Comparison of ENCODE assay signal across 15 cellular contexts in the genomic region with DNA sequence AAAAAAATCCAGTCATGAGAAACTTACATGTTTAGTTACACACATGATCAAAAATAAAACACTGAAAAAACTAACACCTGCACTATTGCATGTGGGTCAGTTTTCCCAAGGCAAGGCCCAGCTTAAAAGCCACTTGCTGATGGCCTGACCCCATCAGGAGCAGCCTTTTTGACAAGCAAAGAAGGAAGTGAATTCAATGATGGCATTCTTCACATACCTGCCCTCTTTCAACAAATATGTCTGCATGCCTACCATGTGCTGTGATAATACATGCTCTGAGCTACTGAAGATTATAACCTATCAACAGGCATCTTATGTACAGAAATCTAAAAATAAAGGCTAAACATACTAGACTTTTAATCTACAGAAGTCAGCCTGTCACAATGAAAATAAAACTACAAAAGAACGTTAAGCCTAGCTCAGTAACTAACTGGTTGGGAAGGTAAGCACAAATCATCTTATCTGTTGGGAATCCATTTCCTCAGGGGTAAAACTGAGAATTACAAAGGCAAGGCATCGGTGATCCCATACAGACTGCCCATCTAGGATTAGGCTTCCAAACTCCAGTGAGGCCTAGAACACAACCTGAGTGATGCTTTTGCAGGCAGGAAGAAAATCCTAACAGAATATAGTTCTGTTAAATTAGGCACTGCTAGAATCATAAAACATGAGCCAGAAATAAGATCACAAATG. TPM values are rescaled to one million over a fixed set of nuclear protein-coding genes. Genes with fewer than 3 reads are reported as not detected.
A peak's percentile ranks its signal among the peaks of the same experiment; 100 is the strongest.
DNase-seq lines count a peak whose midpoint lies in the region; ATAC-seq and TF ChIP-seq lines count a peak whose summit lies in the region.
"Had no signal": no experiment of that assay in that cellular context is flagged by ENCODE, and none has a peak within 500 bp of the region (broad histone marks: within the 10 kb centered on the region; RNA-seq: fewer than 3 reads in every experiment).

No MANE protein-coding gene starts in this region.

- H3K27me3 ChIP-seq in cardiac muscle cell (no peaks in the 10 kb centered on the region), right atrium auricular region (no peaks in the 10 kb centered on the region), aorta (ENCODE audit: control insufficient read depth in 1 of 2, insufficient read depth in 2 of 2, low read length in 1 of 2) (no peaks in the 10 kb centered on the region)
- H3K27me3 ChIP-seq in CD4-positive, alpha-beta T cell (ENCODE audit: control insufficient read depth, insufficient read depth, low read length) = no peaks in the 10 kb centered on the region

- H3K36me3 Mint-ChIP-seq in progenitor cell of endocrine pancreas (ENCODE audit: insufficient read depth) = no peaks in the 10 kb centered on the region
- no peaks in the 10 kb centered on the region for H3K36me3 Mint-ChIP-seq in CD4-positive, alpha-beta T cell (ENCODE audit: low read depth)
- H3K36me3 Mint-ChIP-seq in CD14-positive monocyte = peaks cover 9 to 17% of the 10 kb centered on the region in 2 donors

- CTCF ChIA-PET in CD4-positive, alpha-beta T cell (lab: Charles Lee) = no interaction called here

- H3K4me1 ChIP-seq in cardiac muscle cell (ENCODE audit: low read depth) (peaks cover 5% of the 10 kb centered on the region), right atrium auricular region (peaks cover 0 to 75% of the 10 kb centered on the region in 2 donors), aorta (ENCODE audit: control insufficient read depth in 1 of 2, insufficient read depth in 2 of 2, low read length in 2 of 2) (peaks cover 15 to 18% of the 10 kb centered on the region in 2 donors)

- POLR2A ChIA-PET in CD4-positive, alpha-beta T cell (lab: Charles Lee) = interaction anchor here (0.6 kb wide), 2 partner anchors 59 to 83 kb away, joined by 3 read pairs; no protein-coding TSS in a partner anchor

- H3K27me3 Mint-ChIP-seq in progenitor cell of endocrine pancreas (no peaks in the 10 kb centered on the region), CD14-positive monocyte (ENCODE audit: low read depth in 3 of 3) (no peaks in the 10 kb centered on the region)
- H3K27me3 Mint-ChIP-seq in CD4-positive, alpha-beta T cell = no peaks in the 10 kb centered on the region
- H3K27me3 Mint-ChIP-seq: stimulated activated naive CD8-positive, alpha-beta T cell treated with anti-CD3 and anti-CD28 coated beads, Interleukin-15, Interleukin-2, amounts not matched to agents 100 ng/mL and 50 ng/mL, for 24 hours had no signal

- DNase-seq in cardiac muscle cell (ENCODE audit: low read depth in 1 of 2, low spot score in 1 of 2) = peak in 1 of 2 donors; percentile 53
- no peak for DNase-seq in Right ventricle myocardium inferior (ENCODE audit: missing footprints)
- DNase-seq in right atrium auricular region (ENCODE audit: low spot score) = no peak
- no peak for DNase-seq in progenitor cell of endocrine pancreas (ENCODE audit: low spot score, unreplicated experiment)
- no peak for DNase-seq in aorta
- no peak for DNase-seq in CD4-positive, alpha-beta T cell
- DNase-seq in posterior cingulate gyrus = no peak
- DNase-seq in CD14-positive monocyte (ENCODE audit: low spot score) = no peak
- DNase-seq: activated CD8-positive, alpha-beta memory T cell treated with anti-CD3 and anti-CD28 coated beads for 24 hours; activated gamma-delta T cell treated with Interleukin-2 at 50 U/mL for 16 hours; HFFc6; NCI-H146; NCI-H748 treated with DMSO at 0.1 percent for 48 hours had no signal

- H3K27ac ChIP-seq in cardiac muscle cell (peak overlapping the region; percentile 83), right atrium auricular region (peak overlapping the region; percentile 67 to 93), aorta (ENCODE audit: low read depth in 1 of 2, low read length in 2 of 2) (peak overlapping the region; percentile 51 to 96)
- no peak overlapping the region for H3K27ac ChIP-seq in CD4-positive, alpha-beta T cell (ENCODE audit: low read depth, low read length)
- H3K27ac ChIP-seq: KMS-11 had no signal

- H3K36me3 ChIP-seq in cardiac muscle cell = no peaks in the 10 kb centered on the region
- no peaks in the 10 kb centered on the region for H3K36me3 ChIP-seq in right atrium auricular region
- peaks cover 0 to 3% of the 10 kb centered on the region in 2 donors for H3K36me3 ChIP-seq in aorta (ENCODE audit: control insufficient read depth in 1 of 2, insufficient read depth in 2 of 2, low read length in 1 of 2)

- H3K4me3 Mint-ChIP-seq in progenitor cell of endocrine pancreas (ENCODE audit: low read depth) = no peak overlapping the region
- H3K4me3 Mint-ChIP-seq in CD4-positive, alpha-beta T cell = no peak overlapping the region
- no peak overlapping the region for H3K4me3 Mint-ChIP-seq in CD14-positive monocyte
- H3K4me3 Mint-ChIP-seq: HFFc6; stimulated activated naive CD8-positive, alpha-beta T cell treated with anti-CD3 and anti-CD28 coated beads, Interleukin-15, Interleukin-2, amounts not matched to agents 100 ng/mL and 50 ng/mL, for 24 hours had no signal

- no peak for ATAC-seq in Right ventricle myocardium inferior
- ATAC-seq in aorta (ENCODE audit: low FRiP score) = no peak
- ATAC-seq in CD4-positive, alpha-beta T cell (ENCODE audit: poor library complexity) = no peak

- WGBS in aorta, 2 donors = 39 to 42% methylated on average over 2 of the region's 2 CpGs

- H3K9me3 Mint-ChIP-seq in progenitor cell of endocrine pancreas (ENCODE audit: low read depth) (no peaks in the 10 kb centered on the region), CD14-positive monocyte (no peaks in the 10 kb centered on the region)
- no peaks in the 10 kb centered on the region for H3K9me3 Mint-ChIP-seq in CD4-positive, alpha-beta T cell
- H3K9me3 Mint-ChIP-seq: stimulated activated naive CD8-positive, alpha-beta T cell treated with anti-CD3 and anti-CD28 coated beads, Interleukin-15, Interleukin-2, amounts not matched to agents 100 ng/mL and 50 ng/mL, for 24 hours had no signal

- H3K4me3 ChIP-seq in cardiac muscle cell = no peak overlapping the region
- H3K4me3 ChIP-seq in right atrium auricular region = no peak overlapping the region
- H3K4me3 ChIP-seq in aorta (ENCODE audit: low read length in 2 of 2) = no peak overlapping the region

- intact Hi-C loops in Right ventricle myocardium inferior (cut with DNase I) = no loop called here
- intact Hi-C loops in aorta (cut with DNase I) = no loop called here
- intact Hi-C loops in CD4-positive, alpha-beta T cell (cut with DNase I, micrococcal nuclease) = no loop called here
- intact Hi-C loops in posterior cingulate gyrus (cut with DNase I) = no loop called here
- intact Hi-C loops in CD14-positive monocyte (cut with micrococcal nuclease) = no loop called here

- H3K4me1 Mint-ChIP-seq in progenitor cell of endocrine pancreas (ENCODE audit: low read depth) (peaks cover 16% of the 10 kb centered on the region), CD14-positive monocyte (peaks cover 36% of the 10 kb centered on the region)
- no peaks in the 10 kb centered on the region for H3K4me1 Mint-ChIP-seq in CD4-positive, alpha-beta T cell (ENCODE audit: low read depth)

- H3K27ac Mint-ChIP-seq in progenitor cell of endocrine pancreas (peak overlapping the region; percentile 91), CD14-positive monocyte (no peak overlapping the region)
- H3K27ac Mint-ChIP-seq in CD4-positive, alpha-beta T cell = no peak overlapping the region
- H3K27ac Mint-ChIP-seq: stimulated activated naive CD8-positive, alpha-beta T cell treated with anti-CD3 and anti-CD28 coated beads, Interleukin-15, Interleukin-2, amounts not matched to agents 100 ng/mL and 50 ng/mL, for 24 hours had no signal

- TF ChIP-seq CTCF in cardiac muscle cell (IDR thresholded peaks at IDR 0.05; ENCODE audit: low read depth, low read length) = no peak
- TF ChIP-seq CTCF in right atrium auricular region (IDR thresholded peaks at IDR 0.05) = no peak
- TF ChIP-seq CTCF in progenitor cell of endocrine pancreas (IDR thresholded peaks at IDR 0.05; ENCODE audit: unreplicated experiment) = no peak
- TF ChIP-seq CTCF in CD4-positive, alpha-beta T cell (IDR thresholded peaks at IDR 0.05) = no peak
- TF ChIP-seq CTCF in CD14-positive monocyte (IDR thresholded peaks at IDR 0.05) = no peak

- H3K9me3 ChIP-seq in cardiac muscle cell (ENCODE audit: low read depth) = no peaks in the 10 kb centered on the region
- H3K9me3 ChIP-seq in right atrium auricular region = no peaks in the 10 kb centered on the region
- no peaks in the 10 kb centered on the region for H3K9me3 ChIP-seq in aorta (ENCODE audit: control insufficient read depth, low read length)
- no peaks in the 10 kb centered on the region for H3K9me3 ChIP-seq in CD4-positive, alpha-beta T cell (ENCODE audit: control insufficient read depth, low read length)

RNA-seq across cellular contexts. Expression of a gene that starts 14.5 kb away (rescaled TPM):
- total RNA-seq in cardiac muscle cell (25.0 and 25.9 TPM in 2 replicates), Right ventricle myocardium inferior (121 TPM), right atrium auricular region (100 to 1,000 TPM; 114 to 120 TPM), progenitor cell of endocrine pancreas (110 and 116 TPM in 2 replicates), aorta (100 to 1,000 TPM; 119 to 310 TPM)
- polyA plus RNA-seq in cardiac muscle cell (27.6 and 35.8 TPM in 2 replicates), aorta (10 to 100 TPM; 47.3 to 74.6 TPM), CD14-positive monocyte (10 to 100 TPM; 35.3 to 41.1 TPM)
- under 1 TPM; 0.22 to 0.73 TPM for total RNA-seq in CD4-positive, alpha-beta T cell

RNA-seq across cellular contexts. Expression of a gene that starts 43.0 kb away (rescaled TPM):
- total RNA-seq in cardiac muscle cell (23.9 and 24.8 TPM in 2 replicates), Right ventricle myocardium inferior (62.4 TPM), right atrium auricular region (10 to 100 TPM; 19.8 to 27.6 TPM), progenitor cell of endocrine pancreas (71.4 and 81.1 TPM in 2 replicates), aorta (10 to 100 TPM; 37.4 to 49.9 TPM)
- polyA plus RNA-seq in cardiac muscle cell (96.6 and 103 TPM in 2 replicates), aorta (10 to 100 TPM; 39.1 to 57.1 TPM), CD14-positive monocyte (100 to 1,000 TPM; 118 to 119 TPM)
- 10 to 100 TPM; 29.8 to 33.8 TPM for total RNA-seq in CD4-positive, alpha-beta T cell

Comparison
In these comparisons a context has a peak if more than half of its experiments do, and no peak if none do; other contexts are left out.
1. RNA of a gene that starts 14.5 kb away (total RNA-seq): 119 to 310 TPM in aorta, 121 TPM in Right ventricle myocardium inferior (single experiment), 114 to 120 TPM in right atrium auricular region, 110 to 116 TPM in progenitor cell of endocrine pancreas and 25.0 to 25.9 TPM in cardiac muscle cell; 0.22 to 0.73 TPM in CD4-positive, alpha-beta T cell; every median in the first group is over 10 times any median in the second.